In genomic region chr10:88101666-88102065, GRCh38 we compare ENCODE assay signal across 28 cellular contexts.
"Had no signal": no experiment of that assay in that cellular context is flagged by ENCODE, and none has a peak within 500 bp of the region (broad histone marks: within the 10 kb centered on the region; RNA-seq: fewer than 3 reads in every experiment).

No MANE protein-coding gene starts in this region.

- H3K36me3 ChIP-seq: ascending aorta, breast epithelium, cardiac muscle cell, colonic mucosa, esophagus squamous epithelium had no signal

- ATAC-seq: activated CD4-positive, alpha-beta T cell treated with anti-CD3 and anti-CD28 coated beads for 36 hours; activated naive CD4-positive, alpha-beta T cell treated with anti-CD3 and anti-CD28 coated beads, Interleukin-2, amount 50 U/mL, for 72 hours; activated T-cell treated with anti-CD3 and anti-CD28 coated beads, Interleukin-2, amount 50 U/mL, for 72 hours had no signal

- FAIRE-seq: endometrium, endothelial cell of umbilical vein had no signal

- H3K27me3 ChIP-seq: ascending aorta, breast epithelium, cardiac muscle cell, colonic mucosa, esophagus squamous epithelium had no signal

- H3K4me3 ChIP-seq: ascending aorta, breast epithelium, cardiac muscle cell, colonic mucosa, esophagus squamous epithelium had no signal

- DNase-seq: activated CD4-positive, alpha-beta memory T cell treated with anti-CD3 and anti-CD28 coated beads, Interleukin-2, amount 10 ng/mL, durations not matched to agents 7 days and 5 days; activated CD4-positive, alpha-beta T cell treated with anti-CD3 and anti-CD28 coated beads for 36 hours; activated CD4-positive, alpha-beta T cell treated with anti-CD3 and anti-CD28 coated beads, Interleukin-2, amount 10 ng/mL, durations not matched to agents 7 days and 5 days; activated CD4-positive, alpha-beta T cell treated with anti-CD3 and anti-CD28 coated beads, Interleukin-2, amount 50 U/mL, for 4 hours; activated CD4-positive, CD25-positive, alpha-beta regulatory T cell; activated CD4-positive, CD25-positive, alpha-beta regulatory T cell treated with anti-CD3 and anti-CD28 coated beads, Interleukin-2, amount 50 U/mL, for 72 hours; activated CD8-positive, alpha-beta memory T cell treated with anti-CD3 and anti-CD28 coated beads, Interleukin-2, amount 50 U/mL, for 48 hours; activated gamma-delta T cell treated with Interleukin-2 at 50 U/mL for 16 hours; activated naive CD4-positive, alpha-beta T cell treated with Interleukin-2 at 50 U/mL for 16 hours; activated naive CD8-positive, alpha-beta T cell treated with anti-CD3 and anti-CD28 coated beads, Interleukin-2, amount 10 ng/mL, durations not matched to agents 7 days and 5 days; activated T-cell treated with anti-CD3 and anti-CD28 coated beads for 4 hours; activated T-cell treated with anti-CD3 and anti-CD28 coated beads, Interleukin-2, amount 50 U/mL, for 24 hours; activated T-cell treated with anti-CD3 and anti-CD28 coated beads, Interleukin-2, amount 50 U/mL, for 72 hours; central memory CD4-positive, alpha-beta T cell; cerebellar nuclear complex; colonic mucosa; effector CD8-positive, alpha-beta T cell; esophagus squamous epithelium; foreskin melanocyte; head of caudate nucleus; T-helper 2 cell had no signal

- H3K27ac ChIP-seq: ascending aorta, breast epithelium, cardiac muscle cell, colonic mucosa, epithelial cell of prostate, esophagus squamous epithelium had no signal

- H3K9me3 ChIP-seq: ascending aorta, breast epithelium, colonic mucosa, esophagus squamous epithelium had no signal

- H3K4me1 ChIP-seq: ascending aorta, breast epithelium, colonic mucosa, esophagus squamous epithelium had no signal
